In the genomic region with DNA sequence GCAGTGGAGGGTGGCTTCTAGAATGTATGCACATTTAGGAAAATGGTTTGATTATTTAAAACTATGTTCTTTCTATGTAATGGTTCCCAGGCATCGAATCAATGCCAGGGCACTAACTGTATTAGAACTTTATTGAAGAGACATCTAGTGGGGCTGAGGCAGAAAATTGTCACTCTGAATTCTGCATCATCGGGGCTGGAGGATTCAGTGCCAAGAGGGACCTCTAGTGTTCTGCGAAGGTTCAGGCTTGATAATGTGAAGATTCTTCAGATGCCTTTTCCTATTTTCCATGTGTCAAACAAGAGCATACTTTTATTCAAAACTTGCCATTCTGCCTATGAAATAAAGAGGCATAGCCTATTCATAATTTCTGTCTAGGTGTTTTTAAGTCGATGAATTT, we compare ENCODE assay signal across 8 cellular contexts.
DNase-seq lines count a peak whose midpoint lies in the region; ATAC-seq, FAIRE-seq and TF ChIP-seq lines count a peak whose summit lies in the region.

No MANE protein-coding gene starts in this region.

- peaks cover 5% of the 10 kb centered on the region for H3K9me3 Mint-ChIP-seq in activated naive CD8-positive, alpha-beta T cell treated with anti-CD3 and anti-CD28 coated beads for 36 hours

- no peaks in the 10 kb centered on the region for H3K36me3 ChIP-seq in bronchial epithelial cell (ENCODE audit: control insufficient read depth, insufficient read depth, low read length)

- no peaks in the 10 kb centered on the region for H3K27me3 ChIP-seq in bronchial epithelial cell (ENCODE audit: control insufficient read depth, insufficient read depth, low read length)

- no peak for ATAC-seq in left colon

- no peak for FAIRE-seq in bronchial epithelial cell (lab: Jason Lieb, UNC)

- H3K4me1 Mint-ChIP-seq in activated naive CD8-positive, alpha-beta T cell treated with anti-CD3 and anti-CD28 coated beads for 36 hours, result no peaks in the 10 kb centered on the region

- no peak overlapping the region for H3K27ac Mint-ChIP-seq in activated naive CD8-positive, alpha-beta T cell treated with anti-CD3 and anti-CD28 coated beads for 36 hours

- no peak overlapping the region for H3K4me3 Mint-ChIP-seq in activated naive CD8-positive, alpha-beta T cell treated with anti-CD3 and anti-CD28 coated beads for 36 hours

- no peaks in the 10 kb centered on the region for H3K27me3 Mint-ChIP-seq in activated naive CD8-positive, alpha-beta T cell treated with anti-CD3 and anti-CD28 coated beads for 36 hours

- no peak overlapping the region for H3K4me3 ChIP-seq in bronchial epithelial cell (ENCODE audit: low read depth, low read length)

- TF ChIP-seq CTCF in bronchial epithelial cell (IDR thresholded peaks at IDR 0.05; ENCODE audit: insufficient read depth, low read length, severe bottlenecking), result peak; percentile 30

- peak; percentile 69 for DNase-seq in GM03348 (ENCODE audit: low spot score)
- DNase-seq in NCI-H1930 (lab: John Stamatoyannopoulos, UW), result peak; percentile 41 to 52
- DNase-seq in bronchial epithelial cell (ENCODE audit: low read depth), result peak; percentile 33
- peak; percentile 86 for DNase-seq in myocyte (ENCODE audit: low read depth)
- no peak for DNase-seq in left colon
- no peak for DNase-seq in COLO829 (ENCODE audit: low spot score)
- DNase-seq in ecto neural progenitor cell (ENCODE audit: low spot score), result no peak
- no peak for DNase-seq in activated naive CD8-positive, alpha-beta T cell treated with anti-CD3 and anti-CD28 coated beads for 36 hours

- intact Hi-C loops in left colon (cut with DNase I, micrococcal nuclease), result no loop called here

- H3K36me3 Mint-ChIP-seq in activated naive CD8-positive, alpha-beta T cell treated with anti-CD3 and anti-CD28 coated beads for 36 hours, result no peaks in the 10 kb centered on the region

Comparison
In these comparisons a context has a peak if more than half of its experiments do, and no peak if none do; other contexts are left out.
1. DNase-seq: peak in GM03348 (single experiment), NCI-H1930 (2 of 2), bronchial epithelial cell (single experiment) and myocyte (single experiment); none in left colon (0 of 2), COLO829 (single experiment), ecto neural progenitor cell (single experiment) and activated naive CD8-positive, alpha-beta T cell treated with anti-CD3 and anti-CD28 coated beads for 36 hours (single experiment).